17 cellular contexts compared by ENCODE assay signal in genomic region chr6:84086545-84087429, GRCh38. TPM values are rescaled to one million over a fixed set of nuclear protein-coding genes. Genes with fewer than 3 reads are reported as not detected.
"Had no signal": no experiment of that assay in that cellular context is flagged by ENCODE, and none has a peak within 500 bp of the region (broad histone marks: within the 10 kb centered on the region; RNA-seq: fewer than 3 reads in every experiment).

No MANE protein-coding gene starts in this region.

- ATAC-seq: activated CD4-positive, alpha-beta T cell treated with anti-CD3 and anti-CD28 coated beads for 36 hours; esophagus mucosa; left ventricle myocardium superior; natural killer cell; right cardiac atrium; stimulated activated naive CD8-positive, alpha-beta T cell treated with anti-CD3 and anti-CD28 coated beads, Interleukin-15, Interleukin-2, amounts not matched to agents 100 U/mL and 50 U/mL, for 24 hours had no signal

- DNase-seq: activated CD4-positive, alpha-beta memory T cell treated with anti-CD3 and anti-CD28 coated beads, Interleukin-2, amount 10 ng/mL, durations not matched to agents 7 days and 5 days; activated CD4-positive, alpha-beta T cell treated with anti-CD3 and anti-CD28 coated beads for 36 hours; activated naive CD4-positive, alpha-beta T cell treated with anti-CD3 and anti-CD28 coated beads, Interleukin-2, amount 50 U/mL, for 16 hours; activated T-cell treated with anti-CD3 and anti-CD28 coated beads, Interleukin-2, amount 50 U/mL, for 24 hours; kidney; left ventricle myocardium superior; natural killer cell; right cardiac atrium; small intestine; stimulated activated CD4-positive, alpha-beta T cell treated with anti-CD3 and anti-CD28 coated beads, Interleukin-4, amount 100 ng/mL, for 24 hours; stimulated activated naive CD8-positive, alpha-beta T cell treated with anti-CD3 and anti-CD28 coated beads, Interleukin-15, Interleukin-2, amounts not matched to agents 100 U/mL and 50 U/mL, for 24 hours; transverse colon; WERI-Rb-1 had no signal

- H3K36me3 ChIP-seq: cardiac muscle cell, transverse colon, WERI-Rb-1 had no signal

- H3K4me2 ChIP-seq: hepatocyte had no signal

- H3K4me3 ChIP-seq: cardiac muscle cell, hepatocyte, transverse colon had no signal

- H3K27me3 ChIP-seq: cardiac muscle cell, hepatocyte, transverse colon had no signal

- H3K27ac ChIP-seq: cardiac muscle cell, hepatocyte, transverse colon, WERI-Rb-1 had no signal

- H3K79me2 ChIP-seq: hepatocyte had no signal

- FAIRE-seq: endometrium, kidney, small intestine had no signal

- H3K9me3 ChIP-seq: transverse colon had no signal

- H2AFZ ChIP-seq: hepatocyte had no signal

- H3K4me1 ChIP-seq: transverse colon had no signal

RNA-seq across cellular contexts. Expression of gene MRAP2, which starts 53.2 kb away (rescaled TPM):
- total RNA-seq: activated CD4-positive, alpha-beta memory T cell treated with anti-CD3 and anti-CD28 coated beads, Interleukin-2, amount 10 ng/mL, durations not matched to agents 7 days and 5 days; activated CD4-positive, alpha-beta T cell treated with anti-CD3 and anti-CD28 coated beads for 36 hours; left ventricle myocardium superior; natural killer cell had no signal
